Comparison of ENCODE assay signal across 9 cellular contexts in genomic region chr13:79936368-79937136, GRCh38.
DNase-seq lines count a peak whose midpoint lies in the region; ATAC-seq and TF ChIP-seq lines count a peak whose summit lies in the region.
"Had no signal": no experiment of that assay in that cellular context is flagged by ENCODE, and none has a peak within 500 bp of the region (broad histone marks: within the 10 kb centered on the region; RNA-seq: fewer than 3 reads in every experiment).

No MANE protein-coding gene starts in this region.

- TF ChIP-seq CTCF in astrocyte of the cerebellum (IDR thresholded peaks at IDR 0.05; ENCODE audit: low read depth, low read length, missing control alignments), result no peak
- no peak for TF ChIP-seq CTCF in retinal pigment epithelial cell (conservative IDR thresholded peaks at IDR 0.05; ENCODE audit: low read depth, low read length)

- H3K4me3 ChIP-seq in astrocyte of the cerebellum (ENCODE audit: low read depth, low read length) (no peak overlapping the region), retinal pigment epithelial cell (ENCODE audit: low read length) (no peak overlapping the region)
- H3K4me3 ChIP-seq: GM12878 had no signal

- peak; percentile 93 for ATAC-seq in left ventricle myocardium superior
- ATAC-seq: GM12878 had no signal

- intact Hi-C loops in left ventricle myocardium superior (cut with micrococcal nuclease), result no loop called here

- in situ Hi-C loops in astrocyte of the cerebellum (cut with HindIII; ENCODE audit: low sequenced_read_pairs), result no loop called here

- peak; percentile 83 for DNase-seq in GM03348 (ENCODE audit: low spot score)
- DNase-seq in astrocyte of the cerebellum (ENCODE audit: low read depth), result peak; percentile 99
- no peak for DNase-seq in left ventricle myocardium superior
- DNase-seq in retinal pigment epithelial cell (ENCODE audit: low read depth), result peak; percentile 100
- DNase-seq in NCI-H128 (lab: John Stamatoyannopoulos, UW; ENCODE audit: unreplicated experiment), result no peak
- DNase-seq in SHP77 (lab: John Stamatoyannopoulos, UW), result no peak
- no peak for DNase-seq in NCI-H1694 (lab: John Stamatoyannopoulos, UW)
- no peak for DNase-seq in GM19240 (ENCODE audit: insufficient read length, low spot score)

Comparison
In these comparisons a context has a peak if more than half of its experiments do, and no peak if none do; other contexts are left out.
1. DNase-seq: peak in GM03348 (single experiment), astrocyte of the cerebellum (single experiment) and retinal pigment epithelial cell (single experiment); none in left ventricle myocardium superior (single experiment), NCI-H128 (single experiment), SHP77 (0 of 2), NCI-H1694 (single experiment) and GM19240 (single experiment).